In genomic region chr3:125143538-125143937, GRCh38 we compare ENCODE assay signal across 17 cellular contexts.
A peak's percentile ranks its signal among the peaks of the same experiment; 100 is the strongest.
DNase-seq lines count a peak whose midpoint lies in the region; ATAC-seq and TF ChIP-seq lines count a peak whose summit lies in the region.
"Had no signal": no experiment of that assay in that cellular context is flagged by ENCODE, and none has a peak within 500 bp of the region (broad histone marks: within the 10 kb centered on the region; RNA-seq: fewer than 3 reads in every experiment).

No MANE protein-coding gene starts in this region.

- H3K4me1 Mint-ChIP-seq in CD14-positive monocyte (peaks cover 75% of the 10 kb centered on the region), endodermal cell (peaks cover 27% of the 10 kb centered on the region), natural killer cell (peaks cover 62 to 71% of the 10 kb centered on the region in 2 donors)

- no peak for TF ChIP-seq RAD21 in IMR-90 (IDR thresholded peaks at IDR 0.05; ENCODE audit: low read length)

- no peak overlapping the region for H3K9ac ChIP-seq in IMR-90 (ENCODE audit: low read depth, low read length)
- no peak overlapping the region for H3K9ac ChIP-seq in endodermal cell (ENCODE audit: extremely low read depth, low read length, poor library complexity, severe bottlenecking)

- H3K27me3 Mint-ChIP-seq in CD14-positive monocyte (ENCODE audit: low read depth in 3 of 3) (peaks cover 0 to 4% (median 2%) of the 10 kb centered on the region in 3 donors), endodermal cell (ENCODE audit: insufficient read depth) (peaks cover 17% of the 10 kb centered on the region), natural killer cell (ENCODE audit: low read depth in 2 of 2) (no peaks in the 10 kb centered on the region)

- peak overlapping the region; percentile 2 for H2BK20ac ChIP-seq in IMR-90 (ENCODE audit: low read depth, low read length)

- H3K27me3 ChIP-seq in IMR-90 (ENCODE audit: control insufficient read depth, insufficient read depth, low read length), result no peaks in the 10 kb centered on the region
- peaks cover 17% of the 10 kb centered on the region for H3K27me3 ChIP-seq in endodermal cell (ENCODE audit: control insufficient read depth, insufficient read depth, low read length, poor library complexity, severe bottlenecking)

- H3K9me1 ChIP-seq in IMR-90 (ENCODE audit: insufficient read depth, low read length), result peaks cover 23% of the 10 kb centered on the region

- H3K14ac ChIP-seq in IMR-90 (replicated peaks; ENCODE audit: low read depth, low read length), result no peak overlapping the region

- H4K8ac ChIP-seq in IMR-90 (ENCODE audit: low read depth in 2 of 2, low read length in 2 of 2), result no peak overlapping the region; a peak in 2 of 4 replicates

- WGBS in IMR-90 (ENCODE audit: extremely low coverage in 2 of 2, insufficient read length in 1 of 2), 2 experiments, result 100% methylated on average over 1 of the region's 3 CpGs; no CpG with 5 or more reads in 1 of the 2 experiments
- WGBS in endodermal cell (ENCODE audit: insufficient coverage in 1 of 2, insufficient read length in 1 of 2), 2 experiments, result 69 to 80% methylated on average over 3 of the region's 3 CpGs

- H4K91ac ChIP-seq in IMR-90 (ENCODE audit: insufficient read depth, low read depth, low read length), result peak overlapping the region; percentile 72

- no peak overlapping the region for H3K4me2 ChIP-seq in IMR-90 (ENCODE audit: low read depth, low read length)

- H3K4me3 ChIP-seq in IMR-90 (ENCODE audit: insufficient read depth, low read depth, low read length), result no peak overlapping the region
- H3K4me3 ChIP-seq in endodermal cell (ENCODE audit: low read length), result no peak overlapping the region
- H3K4me3 ChIP-seq: thoracic aorta had no signal

- intact Hi-C loops in CD14-positive monocyte (cut with micrococcal nuclease), result no loop called here
- intact Hi-C loops in IMR-90 (cut with micrococcal nuclease), result no loop called here
- intact Hi-C loops in natural killer cell (cut with micrococcal nuclease), result loop anchor here (10.0 kb wide), 3 partner anchors 219 to 291 kb away; partner anchors contain the start of gene ZNF148

- H3K4me1 ChIP-seq in IMR-90 (ENCODE audit: control insufficient read depth, insufficient read depth, low read length) (peaks cover 22% of the 10 kb centered on the region), endodermal cell (ENCODE audit: control insufficient read depth, insufficient read depth, low read length) (peaks cover 9% of the 10 kb centered on the region)

- H3K4ac ChIP-seq in IMR-90 (ENCODE audit: low read depth, low read length), result peak overlapping the region; percentile 4

- POLR2A ChIA-PET in IMR-90 (lab: Charles Lee; ENCODE audit: unreplicated experiment), result no interaction called here
- POLR2A ChIA-PET in RWPE1 (lab: Yijun Ruan, JAX; ENCODE audit: low non-redundant PET), result no interaction called here

- TF ChIP-seq CTCF in CD14-positive monocyte (IDR thresholded peaks at IDR 0.05) (no peak), IMR-90 (conservative IDR thresholded peaks at IDR 0.05; ENCODE audit: low read depth, low read length) (no peak), endodermal cell (conservative IDR thresholded peaks at IDR 0.05) (no peak), natural killer cell (IDR thresholded peaks at IDR 0.05) (no peak), RWPE1 (conservative IDR thresholded peaks at IDR 0.05; ENCODE audit: low read depth) (no peak)

- peak overlapping the region; percentile 80 for H2BK120ac ChIP-seq in IMR-90 (ENCODE audit: low read depth, low read length)

- dilution Hi-C loops in IMR-90 (cut with HindIII; ENCODE audit: low sequenced_read_pairs, unreplicated experiment), result no loop called here

- H3K79me1 ChIP-seq in IMR-90 (ENCODE audit: low read depth in 1 of 2, low read length in 2 of 2), result 0 out of 4 replicates have a peak, but pooled peaks cover 0 to 2% of the 10 kb centered on the region in 2 experiments

- H4K20me1 ChIP-seq in IMR-90 (ENCODE audit: insufficient read depth, low read length), result no peaks in the 10 kb centered on the region

- no peaks in the 10 kb centered on the region for H3K36me3 ChIP-seq in IMR-90 (ENCODE audit: control insufficient read depth, insufficient read depth, low read length)
- no peaks in the 10 kb centered on the region for H3K36me3 ChIP-seq in endodermal cell (ENCODE audit: control insufficient read depth, insufficient read depth, low read length)
- H3K36me3 ChIP-seq: thoracic aorta had no signal

- no peak overlapping the region for H2BK15ac ChIP-seq in IMR-90 (ENCODE audit: low read depth, low read length)

- peak overlapping the region; percentile 35; the same call in 1 of the 2 replicates for H2AK5ac ChIP-seq in IMR-90 (ENCODE audit: low read depth, low read length)

- DNase-seq in CD14-positive monocyte (ENCODE audit: low spot score), result no peak
- DNase-seq in IMR-90, result no peak
- peak; percentile 69 for DNase-seq in endodermal cell
- no peak for DNase-seq in natural killer cell
- no peak for DNase-seq in SHP77 treated with DMSO at 0.1 percent for 48 hours (lab: John Stamatoyannopoulos, UW)
- no peak for DNase-seq in NCI-H748 (lab: John Stamatoyannopoulos, UW; ENCODE audit: unreplicated experiment)
- no peak for DNase-seq in RWPE1 (ENCODE audit: low spot score)
- DNase-seq: activated CD4-positive, alpha-beta T cell treated with anti-CD3 and anti-CD28 coated beads, Interleukin-2, amount 10 ng/mL, durations not matched to agents 24 days and 14 days; activated CD8-positive, alpha-beta memory T cell treated with anti-CD3 and anti-CD28 coated beads, Interleukin-2, amount 50 U/mL, for 48 hours; activated effector memory CD4-positive, alpha-beta T cell treated with anti-CD3 and anti-CD28 coated beads, Interleukin-2, amount 50 U/mL, for 16 hours; DMS79 treated with DMSO at 0.1 percent for 48 hours; KG1; mammary epithelial cell; NCI-H187 treated with DMSO at 0.1 percent for 48 hours; stimulated activated CD8-positive, alpha-beta memory T cell treated with anti-CD3 and anti-CD28 coated beads, Interleukin-4, amount 100 ng/mL, for 48 hours had no signal

- no TSS peak for BruUV-seq in IMR-90 (replicated peaks; lab: Mats Ljungman, UMichigan)

- no peak overlapping the region for H3K56ac ChIP-seq in IMR-90 (ENCODE audit: extremely low read depth, insufficient read depth, low read length)

- H2BK5ac ChIP-seq in IMR-90 (ENCODE audit: low read depth, low read length, poor library complexity, severe bottlenecking), result no peak overlapping the region

- H3K27ac ChIP-seq in IMR-90 (ENCODE audit: insufficient read depth, low read length) (no peak overlapping the region), endodermal cell (ENCODE audit: low read depth, low read length) (no peak overlapping the region), RWPE1 (no peak overlapping the region)

- no peak overlapping the region; the same call in 1 of the 2 replicates for H4K5ac ChIP-seq in IMR-90 (ENCODE audit: low read depth, low read length)

- peak overlapping the region; percentile 2 to 79 (median 66) for H3K27ac Mint-ChIP-seq in CD14-positive monocyte
- H3K27ac Mint-ChIP-seq in endodermal cell, result no peak overlapping the region
- peak overlapping the region; percentile 15 to 25 for H3K27ac Mint-ChIP-seq in natural killer cell

- in situ Hi-C loops in IMR-90 (cut with MboI; ENCODE audit: low sequenced_read_pairs), result no loop called here

- no peak overlapping the region for H3K23ac ChIP-seq in IMR-90 (ENCODE audit: low read depth, low read length)

- H3K9me3 ChIP-seq in IMR-90 (ENCODE audit: control insufficient read depth, insufficient read depth, low read length) (no peaks in the 10 kb centered on the region; the same call in 1 of the 2 replicates), endodermal cell (ENCODE audit: control insufficient read depth, low read length) (no peaks in the 10 kb centered on the region)
- H3K9me3 ChIP-seq: thoracic aorta had no signal

- no peak overlapping the region for H2AK9ac ChIP-seq in IMR-90 (replicated peaks; ENCODE audit: low read depth, low read length, poor library complexity)

- no peak overlapping the region for H2AFZ ChIP-seq in IMR-90 (replicated peaks; ENCODE audit: low read length, poor library complexity)

- CTCF ChIA-PET in IMR-90 (lab: Yijun Ruan, JAX), result interaction anchor here (1.4 kb wide), 1 partner anchor 18 kb away, joined by 4 read pairs; no protein-coding TSS in a partner anchor
- CTCF ChIA-PET in RWPE1 (lab: Yijun Ruan, JAX), result no interaction called here

- peaks cover 0 to 4% of the 10 kb centered on the region in 2 donors for H3K36me3 Mint-ChIP-seq in CD14-positive monocyte
- no peaks in the 10 kb centered on the region for H3K36me3 Mint-ChIP-seq in endodermal cell (ENCODE audit: low read depth)
- no peaks in the 10 kb centered on the region for H3K36me3 Mint-ChIP-seq in natural killer cell

- H3K4me3 Mint-ChIP-seq in CD14-positive monocyte (peak overlapping the region in 1 of 2 donors; percentile 39), endodermal cell (no peak overlapping the region), natural killer cell (peak overlapping the region; percentile 4)

- ATAC-seq in IMR-90 (ENCODE audit: low read depth) (no peak), natural killer cell (no peak), GM18517 (IDR thresholded peaks at IDR 0.05; ENCODE audit: unreplicated experiment) (no peak)

- no peak for TF ChIP-seq POLR2A in IMR-90 (IDR thresholded peaks at IDR 0.05; ENCODE audit: low read depth, low read length)

- H3K9me3 Mint-ChIP-seq in CD14-positive monocyte, result no peaks in the 10 kb centered on the region
- no peaks in the 10 kb centered on the region for H3K9me3 Mint-ChIP-seq in endodermal cell
- H3K9me3 Mint-ChIP-seq in natural killer cell, result no peaks in the 10 kb centered on the region
- H3K9me3 Mint-ChIP-seq: activated CD4-positive, alpha-beta T cell treated with anti-CD3 and anti-CD28 coated beads, Interleukin-2, amount 10 ng/mL, durations not matched to agents 24 days and 14 days had no signal

- no peak overlapping the region for H3K18ac ChIP-seq in IMR-90 (ENCODE audit: low read depth, low read length)

TF ChIP-seq in IMR-90, 13 proteins besides CTCF, POLR2A, EP300 and RAD21 (continues in another document):
- TF ChIP-seq MAZ (IDR thresholded peaks at IDR 0.05; ENCODE audit: borderline replicate concordance, low read depth, low read length), result no peak
- TF ChIP-seq NFE2L2 (IDR thresholded peaks at IDR 0.05; ENCODE audit: low read depth, low read length), result no peak
- TF ChIP-seq MAFK (IDR thresholded peaks at IDR 0.05; ENCODE audit: low read depth, low read length), result no peak
- no peak for TF ChIP-seq CHD1 (IDR thresholded peaks at IDR 0.05; ENCODE audit: low read depth, low read length)
- TF ChIP-seq MXI1 (IDR thresholded peaks at IDR 0.05; ENCODE audit: borderline replicate concordance, low read depth, low read length), result no peak
- TF ChIP-seq FOS (IDR thresholded peaks at IDR 0.05; ENCODE audit: low read depth, low read length), result no peak
- TF ChIP-seq RCOR1 (IDR thresholded peaks at IDR 0.05; ENCODE audit: insufficient replicate concordance, low read length), result no peak
- no peak for TF ChIP-seq RFX5 (IDR thresholded peaks at IDR 0.05; ENCODE audit: low read depth, low read length)
